In genomic region chr4:89469930-89470375, GRCh38 we compare ENCODE assay signal across 8 cellular contexts.
A peak's percentile ranks its signal among the peaks of the same experiment; 100 is the strongest.
DNase-seq lines count a peak whose midpoint lies in the region; ATAC-seq, FAIRE-seq and TF ChIP-seq lines count a peak whose summit lies in the region.

No MANE protein-coding gene starts in this region.

- H3K27me3 ChIP-seq in endothelial cell of umbilical vein (ENCODE audit: control insufficient read depth in 2 of 2, insufficient read depth in 2 of 2, low read length in 2 of 2) (no peaks in the 10 kb centered on the region), skeletal muscle satellite cell (ENCODE audit: control insufficient read depth, insufficient read depth, low read length) (no peaks in the 10 kb centered on the region)

- H3K9ac ChIP-seq in endothelial cell of umbilical vein (replicated peaks; ENCODE audit: extremely low read depth, insufficient read depth, low read length) = no peak overlapping the region
- H3K9ac ChIP-seq in skeletal muscle satellite cell (ENCODE audit: low read depth, low read length) = peak overlapping the region; percentile 72

- DNase-seq in activated naive CD4-positive, alpha-beta T cell treated with Interleukin-2 at 50 U/mL for 16 hours = peak; percentile 7
- DNase-seq in activated naive CD4-positive, alpha-beta T cell (lab: John Stamatoyannopoulos, UW) = no peak
- DNase-seq in SK-MEL-5 (ENCODE audit: low read depth, low spot score) = peak; percentile 79
- peak; percentile 59 for DNase-seq in endothelial cell of umbilical vein (ENCODE audit: low read depth, low spot score)
- no peak for DNase-seq in RPMI8226
- DNase-seq in mucosa of gallbladder (ENCODE audit: low spot score) = no peak

- peak overlapping the region; percentile 26 for H2AFZ ChIP-seq in endothelial cell of umbilical vein (ENCODE audit: low read depth, low read length)

- no peaks in the 10 kb centered on the region for H3K9me3 ChIP-seq in endothelial cell of umbilical vein (replicated peaks; ENCODE audit: control insufficient read depth, insufficient read depth, low read length)
- H3K9me3 ChIP-seq in skeletal muscle satellite cell (replicated peaks; ENCODE audit: low read length) = no peaks in the 10 kb centered on the region

- H3K36me3 ChIP-seq in endothelial cell of umbilical vein (ENCODE audit: control insufficient read depth in 2 of 2, extremely low read depth in 1 of 2, insufficient read depth in 2 of 2, low read length in 2 of 2) (no peaks in the 10 kb centered on the region), skeletal muscle satellite cell (ENCODE audit: insufficient read depth, low read length) (no peaks in the 10 kb centered on the region)

- POLR2A ChIA-PET in endothelial cell of umbilical vein (lab: Charles Lee) = no interaction called here

- no peaks in the 10 kb centered on the region for H3K79me2 ChIP-seq in endothelial cell of umbilical vein (ENCODE audit: control insufficient read depth, insufficient read depth, low read length)

- CTCF ChIA-PET in endothelial cell of umbilical vein (lab: Charles Lee) = interaction anchor here (1.0 to 1.9 kb wide), 5 partner anchors 9 to 15 kb away, joined by 3 to 8 read pairs (median 3); no protein-coding TSS in a partner anchor

- H3K4me3 ChIP-seq in endothelial cell of umbilical vein (replicated peaks in 1 of 3; ENCODE audit: insufficient read depth in 1 of 3, low read depth in 1 of 3, low read length in 3 of 3) = no peak overlapping the region
- H3K4me3 ChIP-seq in skeletal muscle satellite cell (ENCODE audit: low read length) = peak overlapping the region; percentile 30

- peaks cover 4% of the 10 kb centered on the region for H3K4me1 ChIP-seq in endothelial cell of umbilical vein (ENCODE audit: control insufficient read depth, extremely low read depth, insufficient read depth, low read length)
- H3K4me1 ChIP-seq in skeletal muscle satellite cell (ENCODE audit: control insufficient read depth, insufficient read depth, low read length) = peaks cover 32% of the 10 kb centered on the region

- intact Hi-C loops in endothelial cell of umbilical vein (cut with micrococcal nuclease) = no loop called here

- no peaks in the 10 kb centered on the region for H4K20me1 ChIP-seq in endothelial cell of umbilical vein (replicated peaks; ENCODE audit: control insufficient read depth, extremely low read depth, insufficient read depth, low read length)

- TF ChIP-seq CTCF in endothelial cell of umbilical vein (IDR thresholded peaks at IDR 0.05; ENCODE audit: extremely low read depth in 1 of 2, insufficient read depth in 1 of 2, low read depth in 1 of 2, low read length in 2 of 2) = no peak

- dilution Hi-C loops in endothelial cell of umbilical vein (cut with MboI; ENCODE audit: extremely low pct_ligation_motif_present, low sequenced_read_pairs) = no loop called here

- FAIRE-seq in endothelial cell of umbilical vein (lab: Jason Lieb, UNC) = peak; percentile 64

- no TSS peak for BruUV-seq in endothelial cell of umbilical vein (replicated peaks; lab: Mats Ljungman, UMichigan)

- peak overlapping the region; percentile 3 for H3K4me2 ChIP-seq in endothelial cell of umbilical vein (ENCODE audit: insufficient read depth, low read length)
- peak overlapping the region; percentile 69 for H3K4me2 ChIP-seq in skeletal muscle satellite cell (ENCODE audit: low read length)

- peak; percentile 79 for ATAC-seq in HG03025 (IDR thresholded peaks at IDR 0.05; ENCODE audit: low FRiP score, unreplicated experiment)

- TF ChIP-seq POLR2A in endothelial cell of umbilical vein (IDR thresholded peaks at IDR 0.05; ENCODE audit: low read depth, low read length) = no peak

- no peaks in the 10 kb centered on the region for H3K9me1 ChIP-seq in endothelial cell of umbilical vein (replicated peaks; ENCODE audit: control insufficient read depth, extremely low read depth, insufficient read depth, low read length)

- no peak overlapping the region for H3K27ac ChIP-seq in endothelial cell of umbilical vein (ENCODE audit: insufficient read depth, low read depth, low read length)

- in situ Hi-C loops in SK-MEL-5 (cut with HindIII; ENCODE audit: low pct_unique_long_range_greater_than_20kb, low sequenced_read_pairs) = no loop called here

TF ChIP-seq in endothelial cell of umbilical vein, 7 proteins besides CTCF, POLR2A, EP300 and RAD21:
- TF ChIP-seq MAX (IDR thresholded peaks at IDR 0.05; ENCODE audit: insufficient read depth, insufficient read length) (no peak), FOS (IDR thresholded peaks at IDR 0.05; ENCODE audit: borderline replicate concordance, insufficient read depth, low read length) (peak; percentile 21), EZH2 (IDR thresholded peaks at IDR 0.05; ENCODE audit: borderline replicate concordance, low read depth, low read length, severe bottlenecking) (no peak), POLR2AphosphoS5 (IDR thresholded peaks at IDR 0.05; ENCODE audit: insufficient read depth, low read depth, low read length) (no peak), GATA2 (IDR thresholded peaks at IDR 0.05; ENCODE audit: insufficient read depth, insufficient read length, low read depth, low read length) (no peak), JUN (IDR thresholded peaks at IDR 0.05; ENCODE audit: borderline replicate concordance, insufficient read depth, insufficient read length, low read depth) (peak; percentile 20)

Comparison
In these comparisons a context has a peak if more than half of its experiments do, and no peak if none do; other contexts are left out.
1. DNase-seq: peak in activated naive CD4-positive, alpha-beta T cell treated with Interleukin-2 at 50 U/mL for 16 hours (single experiment), SK-MEL-5 (single experiment) and endothelial cell of umbilical vein (single experiment); none in activated naive CD4-positive, alpha-beta T cell (0 of 4), RPMI8226 (single experiment) and mucosa of gallbladder (single experiment).